In the genomic region with DNA sequence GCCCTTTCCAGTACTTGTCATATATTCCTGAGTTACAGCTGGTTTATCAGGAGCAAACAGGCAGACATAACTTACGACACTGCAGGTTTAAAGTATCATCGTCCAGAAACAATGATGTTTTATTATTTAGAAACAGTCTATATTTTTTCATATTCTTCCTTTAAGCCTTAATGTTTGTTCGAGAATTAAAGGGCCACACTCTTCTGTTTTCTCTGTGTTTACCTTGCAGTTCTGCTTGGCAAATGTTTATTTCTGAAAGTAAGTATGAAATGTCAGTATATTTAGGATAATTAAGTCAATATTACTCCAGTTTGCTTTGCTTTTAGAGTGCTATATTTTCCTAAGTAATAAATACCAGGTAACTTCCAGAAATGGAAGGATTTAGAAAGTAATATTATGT, we compare ENCODE assay signal across 1 cellular context.
TF ChIP-seq lines count a peak whose summit lies in the region.

No MANE protein-coding gene starts in this region.

TF ChIP-seq in HepG2, 621 proteins besides CTCF, POLR2A, EP300 and RAD21 (continued from another document and continues in another):
- TF ChIP-seq, protein P1, sequence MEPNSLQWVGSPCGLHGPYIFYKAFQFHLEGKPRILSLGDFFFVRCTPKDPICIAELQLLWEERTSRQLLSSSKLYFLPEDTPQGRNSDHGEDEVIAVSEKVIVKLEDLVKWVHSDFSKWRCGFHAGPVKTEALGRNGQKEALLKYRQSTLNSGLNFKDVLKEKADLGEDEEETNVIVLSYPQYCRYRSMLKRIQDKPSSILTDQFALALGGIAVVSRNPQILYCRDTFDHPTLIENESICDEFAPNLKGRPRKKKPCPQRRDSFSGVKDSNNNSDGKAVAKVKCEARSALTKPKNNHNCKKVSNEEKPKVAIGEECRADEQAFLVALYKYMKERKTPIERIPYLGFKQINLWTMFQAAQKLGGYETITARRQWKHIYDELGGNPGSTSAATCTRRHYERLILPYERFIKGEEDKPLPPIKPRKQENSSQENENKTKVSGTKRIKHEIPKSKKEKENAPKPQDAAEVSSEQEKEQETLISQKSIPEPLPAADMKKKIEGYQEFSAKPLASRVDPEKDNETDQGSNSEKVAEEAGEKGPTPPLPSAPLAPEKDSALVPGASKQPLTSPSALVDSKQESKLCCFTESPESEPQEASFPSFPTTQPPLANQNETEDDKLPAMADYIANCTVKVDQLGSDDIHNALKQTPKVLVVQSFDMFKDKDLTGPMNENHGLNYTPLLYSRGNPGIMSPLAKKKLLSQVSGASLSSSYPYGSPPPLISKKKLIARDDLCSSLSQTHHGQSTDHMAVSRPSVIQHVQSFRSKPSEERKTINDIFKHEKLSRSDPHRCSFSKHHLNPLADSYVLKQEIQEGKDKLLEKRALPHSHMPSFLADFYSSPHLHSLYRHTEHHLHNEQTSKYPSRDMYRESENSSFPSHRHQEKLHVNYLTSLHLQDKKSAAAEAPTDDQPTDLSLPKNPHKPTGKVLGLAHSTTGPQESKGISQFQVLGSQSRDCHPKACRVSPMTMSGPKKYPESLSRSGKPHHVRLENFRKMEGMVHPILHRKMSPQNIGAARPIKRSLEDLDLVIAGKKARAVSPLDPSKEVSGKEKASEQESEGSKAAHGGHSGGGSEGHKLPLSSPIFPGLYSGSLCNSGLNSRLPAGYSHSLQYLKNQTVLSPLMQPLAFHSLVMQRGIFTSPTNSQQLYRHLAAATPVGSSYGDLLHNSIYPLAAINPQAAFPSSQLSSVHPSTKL (CRISPR knock-in tag; IDR thresholded peaks at IDR 0.05): peak; percentile 51
- TF ChIP-seq, protein P2, sequence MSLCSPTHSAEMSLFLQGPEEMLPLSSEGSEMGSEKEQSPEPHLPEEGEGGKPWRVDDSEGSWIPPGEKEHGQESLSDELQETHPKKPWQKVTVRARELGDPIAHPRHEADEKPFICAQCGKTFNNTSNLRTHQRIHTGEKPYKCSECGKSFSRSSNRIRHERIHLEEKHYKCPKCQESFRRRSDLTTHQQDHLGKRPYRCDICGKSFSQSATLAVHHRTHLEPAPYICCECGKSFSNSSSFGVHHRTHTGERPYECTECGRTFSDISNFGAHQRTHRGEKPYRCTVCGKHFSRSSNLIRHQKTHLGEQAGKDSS (CRISPR knock-in tag; IDR thresholded peaks at IDR 0.05; ENCODE audit: borderline replicate concordance, low read depth): no peak
- TF ChIP-seq, protein P3, sequence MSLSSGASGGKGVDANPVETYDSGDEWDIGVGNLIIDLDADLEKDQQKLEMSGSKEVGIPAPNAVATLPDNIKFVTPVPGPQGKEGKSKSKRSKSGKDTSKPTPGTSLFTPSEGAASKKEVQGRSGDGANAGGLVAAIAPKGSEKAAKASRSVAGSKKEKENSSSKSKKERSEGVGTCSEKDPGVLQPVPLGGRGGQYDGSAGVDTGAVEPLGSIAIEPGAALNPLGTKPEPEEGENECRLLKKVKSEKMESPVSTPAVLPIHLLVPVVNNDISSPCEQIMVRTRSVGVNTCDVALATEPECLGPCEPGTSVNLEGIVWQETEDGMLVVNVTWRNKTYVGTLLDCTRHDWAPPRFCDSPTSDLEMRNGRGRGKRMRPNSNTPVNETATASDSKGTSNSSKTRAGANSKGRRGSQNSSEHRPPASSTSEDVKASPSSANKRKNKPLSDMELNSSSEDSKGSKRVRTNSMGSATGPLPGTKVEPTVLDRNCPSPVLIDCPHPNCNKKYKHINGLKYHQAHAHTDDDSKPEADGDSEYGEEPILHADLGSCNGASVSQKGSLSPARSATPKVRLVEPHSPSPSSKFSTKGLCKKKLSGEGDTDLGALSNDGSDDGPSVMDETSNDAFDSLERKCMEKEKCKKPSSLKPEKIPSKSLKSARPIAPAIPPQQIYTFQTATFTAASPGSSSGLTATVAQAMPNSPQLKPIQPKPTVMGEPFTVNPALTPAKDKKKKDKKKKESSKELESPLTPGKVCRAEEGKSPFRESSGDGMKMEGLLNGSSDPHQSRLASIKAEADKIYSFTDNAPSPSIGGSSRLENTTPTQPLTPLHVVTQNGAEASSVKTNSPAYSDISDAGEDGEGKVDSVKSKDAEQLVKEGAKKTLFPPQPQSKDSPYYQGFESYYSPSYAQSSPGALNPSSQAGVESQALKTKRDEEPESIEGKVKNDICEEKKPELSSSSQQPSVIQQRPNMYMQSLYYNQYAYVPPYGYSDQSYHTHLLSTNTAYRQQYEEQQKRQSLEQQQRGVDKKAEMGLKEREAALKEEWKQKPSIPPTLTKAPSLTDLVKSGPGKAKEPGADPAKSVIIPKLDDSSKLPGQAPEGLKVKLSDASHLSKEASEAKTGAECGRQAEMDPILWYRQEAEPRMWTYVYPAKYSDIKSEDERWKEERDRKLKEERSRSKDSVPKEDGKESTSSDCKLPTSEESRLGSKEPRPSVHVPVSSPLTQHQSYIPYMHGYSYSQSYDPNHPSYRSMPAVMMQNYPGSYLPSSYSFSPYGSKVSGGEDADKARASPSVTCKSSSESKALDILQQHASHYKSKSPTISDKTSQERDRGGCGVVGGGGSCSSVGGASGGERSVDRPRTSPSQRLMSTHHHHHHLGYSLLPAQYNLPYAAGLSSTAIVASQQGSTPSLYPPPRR (CRISPR knock-in tag; IDR thresholded peaks at IDR 0.05; ENCODE audit: borderline replicate concordance): no peak
- no peak for TF ChIP-seq POGZ (CRISPR knock-in tag; IDR thresholded peaks at IDR 0.05)
- no peak for TF ChIP-seq ZFP62 (CRISPR knock-in tag; IDR thresholded peaks at IDR 0.05)
- no peak for TF ChIP-seq CHD2 (IDR thresholded peaks at IDR 0.05; ENCODE audit: low read depth, low read length)
- TF ChIP-seq HCFC1 (IDR thresholded peaks at IDR 0.05; ENCODE audit: low read depth, low read length): no peak
- TF ChIP-seq PAWR (CRISPR knock-in tag; IDR thresholded peaks at IDR 0.05; ENCODE audit: borderline replicate concordance): no peak
- TF ChIP-seq SATB2 (CRISPR knock-in tag; IDR thresholded peaks at IDR 0.05): no peak
- peak; percentile 36; the same call in 1 of the 2 replicates for TF ChIP-seq BCL6 (CRISPR knock-in tag; IDR thresholded peaks at IDR 0.05)
- no peak for TF ChIP-seq HOXA3 (CRISPR knock-in tag; IDR thresholded peaks at IDR 0.05)
- no peak for TF ChIP-seq CEBPG (CRISPR knock-in tag; IDR thresholded peaks at IDR 0.05)
- no peak for TF ChIP-seq ZNF674 (CRISPR knock-in tag; IDR thresholded peaks at IDR 0.05; ENCODE audit: low read depth)
- no peak for TF ChIP-seq U2AF2 (IDR thresholded peaks at IDR 0.05; ENCODE audit: low read depth, low read length)
- TF ChIP-seq, protein P4, sequence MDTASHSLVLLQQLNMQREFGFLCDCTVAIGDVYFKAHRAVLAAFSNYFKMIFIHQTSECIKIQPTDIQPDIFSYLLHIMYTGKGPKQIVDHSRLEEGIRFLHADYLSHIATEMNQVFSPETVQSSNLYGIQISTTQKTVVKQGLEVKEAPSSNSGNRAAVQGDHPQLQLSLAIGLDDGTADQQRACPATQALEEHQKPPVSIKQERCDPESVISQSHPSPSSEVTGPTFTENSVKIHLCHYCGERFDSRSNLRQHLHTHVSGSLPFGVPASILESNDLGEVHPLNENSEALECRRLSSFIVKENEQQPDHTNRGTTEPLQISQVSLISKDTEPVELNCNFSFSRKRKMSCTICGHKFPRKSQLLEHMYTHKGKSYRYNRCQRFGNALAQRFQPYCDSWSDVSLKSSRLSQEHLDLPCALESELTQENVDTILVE (CRISPR knock-in tag; IDR thresholded peaks at IDR 0.05): no peak
- TF ChIP-seq FOXO1 (CRISPR knock-in tag; IDR thresholded peaks at IDR 0.05): no peak
- no peak for TF ChIP-seq ZNF644 (CRISPR knock-in tag; IDR thresholded peaks at IDR 0.05; ENCODE audit: low read depth)
- TF ChIP-seq ZSCAN22 (CRISPR knock-in tag; IDR thresholded peaks at IDR 0.05): no peak
- TF ChIP-seq, protein P5, sequence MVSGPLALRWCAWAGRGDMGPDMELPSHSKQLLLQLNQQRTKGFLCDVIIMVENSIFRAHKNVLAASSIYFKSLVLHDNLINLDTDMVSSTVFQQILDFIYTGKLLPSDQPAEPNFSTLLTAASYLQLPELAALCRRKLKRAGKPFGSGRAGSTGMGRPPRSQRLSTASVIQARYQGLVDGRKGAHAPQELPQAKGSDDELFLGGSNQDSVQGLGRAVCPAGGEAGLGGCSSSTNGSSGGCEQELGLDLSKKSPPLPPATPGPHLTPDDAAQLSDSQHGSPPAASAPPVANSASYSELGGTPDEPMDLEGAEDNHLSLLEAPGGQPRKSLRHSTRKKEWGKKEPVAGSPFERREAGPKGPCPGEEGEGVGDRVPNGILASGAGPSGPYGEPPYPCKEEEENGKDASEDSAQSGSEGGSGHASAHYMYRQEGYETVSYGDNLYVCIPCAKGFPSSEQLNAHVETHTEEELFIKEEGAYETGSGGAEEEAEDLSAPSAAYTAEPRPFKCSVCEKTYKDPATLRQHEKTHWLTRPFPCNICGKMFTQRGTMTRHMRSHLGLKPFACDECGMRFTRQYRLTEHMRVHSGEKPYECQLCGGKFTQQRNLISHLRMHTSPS (CRISPR knock-in tag; IDR thresholded peaks at IDR 0.05; ENCODE audit: low read depth): no peak
- TF ChIP-seq, protein P6, sequence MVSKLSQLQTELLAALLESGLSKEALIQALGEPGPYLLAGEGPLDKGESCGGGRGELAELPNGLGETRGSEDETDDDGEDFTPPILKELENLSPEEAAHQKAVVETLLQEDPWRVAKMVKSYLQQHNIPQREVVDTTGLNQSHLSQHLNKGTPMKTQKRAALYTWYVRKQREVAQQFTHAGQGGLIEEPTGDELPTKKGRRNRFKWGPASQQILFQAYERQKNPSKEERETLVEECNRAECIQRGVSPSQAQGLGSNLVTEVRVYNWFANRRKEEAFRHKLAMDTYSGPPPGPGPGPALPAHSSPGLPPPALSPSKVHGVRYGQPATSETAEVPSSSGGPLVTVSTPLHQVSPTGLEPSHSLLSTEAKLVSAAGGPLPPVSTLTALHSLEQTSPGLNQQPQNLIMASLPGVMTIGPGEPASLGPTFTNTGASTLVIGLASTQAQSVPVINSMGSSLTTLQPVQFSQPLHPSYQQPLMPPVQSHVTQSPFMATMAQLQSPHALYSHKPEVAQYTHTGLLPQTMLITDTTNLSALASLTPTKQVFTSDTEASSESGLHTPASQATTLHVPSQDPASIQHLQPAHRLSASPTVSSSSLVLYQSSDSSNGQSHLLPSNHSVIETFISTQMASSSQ (IDR thresholded peaks at IDR 0.05; ENCODE audit: low read depth): no peak
- TF ChIP-seq, protein P6 (CRISPR knock-in tag; IDR thresholded peaks at IDR 0.05; ENCODE audit: borderline replicate concordance): no peak
- TF ChIP-seq ZSCAN9 (CRISPR knock-in tag; IDR thresholded peaks at IDR 0.05; ENCODE audit: borderline replicate concordance): no peak
- TF ChIP-seq CHD4 (IDR thresholded peaks at IDR 0.05; ENCODE audit: borderline replicate concordance, low read length): no peak
- TF ChIP-seq ZSCAN21 (CRISPR knock-in tag; IDR thresholded peaks at IDR 0.05; ENCODE audit: borderline replicate concordance): no peak
- TF ChIP-seq, protein P7, sequence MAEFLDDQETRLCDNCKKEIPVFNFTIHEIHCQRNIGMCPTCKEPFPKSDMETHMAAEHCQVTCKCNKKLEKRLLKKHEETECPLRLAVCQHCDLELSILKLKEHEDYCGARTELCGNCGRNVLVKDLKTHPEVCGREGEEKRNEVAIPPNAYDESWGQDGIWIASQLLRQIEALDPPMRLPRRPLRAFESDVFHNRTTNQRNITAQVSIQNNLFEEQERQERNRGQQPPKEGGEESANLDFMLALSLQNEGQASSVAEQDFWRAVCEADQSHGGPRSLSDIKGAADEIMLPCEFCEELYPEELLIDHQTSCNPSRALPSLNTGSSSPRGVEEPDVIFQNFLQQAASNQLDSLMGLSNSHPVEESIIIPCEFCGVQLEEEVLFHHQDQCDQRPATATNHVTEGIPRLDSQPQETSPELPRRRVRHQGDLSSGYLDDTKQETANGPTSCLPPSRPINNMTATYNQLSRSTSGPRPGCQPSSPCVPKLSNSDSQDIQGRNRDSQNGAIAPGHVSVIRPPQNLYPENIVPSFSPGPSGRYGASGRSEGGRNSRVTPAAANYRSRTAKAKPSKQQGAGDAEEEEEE (CRISPR knock-in tag; IDR thresholded peaks at IDR 0.05; ENCODE audit: borderline replicate concordance): no peak
- no peak for TF ChIP-seq MEIS2 (CRISPR knock-in tag; IDR thresholded peaks at IDR 0.05)
- TF ChIP-seq ONECUT2 (CRISPR knock-in tag; IDR thresholded peaks at IDR 0.05): no peak
- TF ChIP-seq FOXP1 (IDR thresholded peaks at IDR 0.05): no peak
- TF ChIP-seq FOXP1 (CRISPR knock-in tag; IDR thresholded peaks at IDR 0.05): peak; percentile 60; the same call in 1 of the 2 replicates
- no peak for TF ChIP-seq ZNF850 (CRISPR knock-in tag; conservative IDR thresholded peaks at IDR 0.05)
- TF ChIP-seq ZGPAT (CRISPR knock-in tag; IDR thresholded peaks at IDR 0.05): no peak
- no peak for TF ChIP-seq GZF1 (CRISPR knock-in tag; IDR thresholded peaks at IDR 0.05)
- TF ChIP-seq ZNF333 (CRISPR knock-in tag; IDR thresholded peaks at IDR 0.05; ENCODE audit: borderline replicate concordance): no peak
- TF ChIP-seq ZNF329 (CRISPR knock-in tag; IDR thresholded peaks at IDR 0.05; ENCODE audit: low read depth): no peak
- TF ChIP-seq HNF4G (IDR thresholded peaks at IDR 0.05; ENCODE audit: borderline replicate concordance, low read depth, low read length): no peak
- TF ChIP-seq HNF4G (CRISPR knock-in tag; IDR thresholded peaks at IDR 0.05; ENCODE audit: borderline replicate concordance, low read depth): no peak
- TF ChIP-seq ZNF761 (CRISPR knock-in tag; conservative IDR thresholded peaks at IDR 0.05): no peak
- TF ChIP-seq TFAP4 (IDR thresholded peaks at IDR 0.05; ENCODE audit: borderline replicate concordance, low read depth): peak; percentile 25; the same call in 1 of the 2 replicates
- no peak for TF ChIP-seq YY1 (IDR thresholded peaks at IDR 0.05; ENCODE audit: insufficient read depth, insufficient replicate concordance, low read depth, low read length)
